Comparison of ENCODE assay signal across 18 cellular contexts in genomic region chr11:36127550-36127949, GRCh38.
"Had no signal": no experiment of that assay in that cellular context is flagged by ENCODE, and none has a peak within 500 bp of the region (broad histone marks: within the 10 kb centered on the region; RNA-seq: fewer than 3 reads in every experiment).

No MANE protein-coding gene starts in this region.

- FAIRE-seq: RCC 7860 had no signal

- H3K9me3 ChIP-seq: SJSA1 had no signal

- H3K36me3 ChIP-seq: SJSA1 had no signal

- H3K27ac ChIP-seq: SJSA1, SK-N-MC had no signal

- H3K27me3 ChIP-seq: SJSA1 had no signal

- DNase-seq: Kasumi-1, KG1, MM.1S, NCI-H1092 treated with DMSO at 0.1 percent for 48 hours, NCI-H1436, NCI-H1694 treated with DMSO at 0.1 percent for 48 hours, NCI-H1930, NCI-H2081, NCI-H2107, NCI-H2227 treated with DMSO at 0.1 percent for 48 hours, NCI-H524 treated with DMSO at 0.1 percent for 48 hours, NCI-H774, Right ventricle myocardium superior, RPMI8226, SIG-M5 had no signal

- H3K4me3 ChIP-seq: SJSA1, SK-N-MC had no signal
